15 cellular contexts compared by ENCODE assay signal in the genomic region with DNA sequence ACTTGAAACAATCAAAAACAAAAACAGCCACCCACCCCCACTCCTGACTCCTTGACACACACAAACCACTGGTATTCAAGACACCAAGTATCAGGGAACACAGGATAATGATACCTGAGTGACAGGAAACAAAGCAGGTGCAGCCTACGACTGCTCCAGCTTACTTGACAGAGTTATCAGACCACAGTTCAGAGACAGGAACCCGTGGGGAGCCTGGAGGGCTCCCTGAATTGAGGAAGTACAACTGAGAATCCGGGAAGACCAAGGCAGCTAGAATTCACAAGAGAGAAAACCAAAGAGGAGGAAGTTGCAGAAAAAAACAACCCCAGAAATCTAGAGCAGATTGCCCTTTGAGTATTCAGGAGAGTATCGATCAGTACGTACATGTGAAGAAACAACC. TPM values are rescaled to one million over a fixed set of nuclear protein-coding genes. Genes with fewer than 3 reads are reported as not detected.
DNase-seq lines count a peak whose midpoint lies in the region; ATAC-seq and TF ChIP-seq lines count a peak whose summit lies in the region.
"Had no signal": no experiment of that assay in that cellular context is flagged by ENCODE, and none has a peak within 500 bp of the region (broad histone marks: within the 10 kb centered on the region; RNA-seq: fewer than 3 reads in every experiment).

No MANE protein-coding gene starts in this region.

- H4K8ac ChIP-seq in H9 (replicated peaks; ENCODE audit: insufficient read length, low read depth, low read length) = no peak overlapping the region

- no peak overlapping the region for H2AFZ ChIP-seq in H9 (ENCODE audit: low read length)

- no peaks in the 10 kb centered on the region for H3K9me3 Mint-ChIP-seq in H9
- H3K9me3 Mint-ChIP-seq in IgD-negative memory B cell = no peaks in the 10 kb centered on the region
- H3K9me3 Mint-ChIP-seq in osteocyte (ENCODE audit: unreplicated experiment) = peaks cover 3% of the 10 kb centered on the region

- no peak overlapping the region for H2AK5ac ChIP-seq in H9 (ENCODE audit: insufficient read length, low read length)

- H3K23me2 ChIP-seq in H9 (ENCODE audit: insufficient read length, low read depth, low read length, poor library complexity, severe bottlenecking) = no peaks in the 10 kb centered on the region

- H3K4me1 ChIP-seq in H9 (ENCODE audit: insufficient read depth, low read length) = peaks cover 5% of the 10 kb centered on the region; the same call in 1 of the 2 replicates
- H3K4me1 ChIP-seq: stomach had no signal

- no peak overlapping the region for H2BK15ac ChIP-seq in H9 (ENCODE audit: low read depth, low read length)

- WGBS in H9 (ENCODE audit: extremely low coverage, insufficient read length, low lambda C conversion rate) = no CpG with 5 or more reads among the region's 5 CpGs

- ATAC-seq in GM18870 (IDR thresholded peaks at IDR 0.05; ENCODE audit: unreplicated experiment) = peak; percentile 78
- ATAC-seq in left colon = no peak
- ATAC-seq: heart right ventricle, K562 had no signal

- H2BK5ac ChIP-seq in H9 (ENCODE audit: insufficient read length, low read length) = no peak overlapping the region

- H3K14ac ChIP-seq in H9 (ENCODE audit: insufficient read depth, low read length) = no peak overlapping the region

- H3K9ac ChIP-seq in H9 (ENCODE audit: extremely low read depth, insufficient read length, low read length) = no peak overlapping the region

- H4K5ac ChIP-seq in H9 (ENCODE audit: insufficient read length, low read depth, low read length) = no peak overlapping the region

- no peak overlapping the region for H3K56ac ChIP-seq in H9 (ENCODE audit: insufficient read length, low read depth, low read length)

- H3K4me3 ChIP-seq in coronary artery = no peak overlapping the region
- H3K4me3 ChIP-seq: heart right ventricle, K562, stomach had no signal

- no peak overlapping the region for H3K4ac ChIP-seq in H9 (ENCODE audit: low read depth, low read length)

- H2BK12ac ChIP-seq in H9 (ENCODE audit: insufficient read length, low read depth, low read length) = no peak overlapping the region

- H3K27me3 Mint-ChIP-seq in H9 (ENCODE audit: low read depth) (no peaks in the 10 kb centered on the region), IgD-negative memory B cell (no peaks in the 10 kb centered on the region), osteocyte (ENCODE audit: unreplicated experiment) (no peaks in the 10 kb centered on the region)

- H3K79me2 ChIP-seq in H9 (ENCODE audit: insufficient read depth, low read length) = no peaks in the 10 kb centered on the region

- H3K27me3 ChIP-seq in H9 (ENCODE audit: insufficient read depth, low read length) = no peaks in the 10 kb centered on the region
- H3K27me3 ChIP-seq: heart right ventricle, stomach had no signal

- H3T11ph ChIP-seq in H9 (ENCODE audit: low read length) = no peak overlapping the region

- H3K4me2 ChIP-seq in H9 (ENCODE audit: insufficient read depth, insufficient read length, low read length) = no peak overlapping the region

- H2BK20ac ChIP-seq in H9 (ENCODE audit: low read depth, low read length, poor library complexity, severe bottlenecking) = peak overlapping the region; percentile 60

- no peak overlapping the region for H4K91ac ChIP-seq in H9 (ENCODE audit: insufficient read length, low read depth, low read length)

- DNase-seq in H9 (no peak), left colon (peak; percentile 4 to 30), NCI-H1048 (lab: John Stamatoyannopoulos, UW) (no peak), osteocyte (ENCODE audit: extremely low spot score, unreplicated experiment) (no peak), DMS153 treated with DMSO at 0.1 percent for 48 hours (lab: John Stamatoyannopoulos, UW; ENCODE audit: unreplicated experiment) (no peak), coronary artery (ENCODE audit: low spot score) (no peak)
- DNase-seq: activated effector memory CD4-positive, alpha-beta T cell treated with anti-CD3 and anti-CD28 coated beads, Interleukin-2, amount 50 U/mL, for 16 hours; dermis blood vessel endothelial cell; DMS53; heart right ventricle; NCI-H774; stomach had no signal

- H3K27ac ChIP-seq in H9 (ENCODE audit: insufficient read length, low read depth, low read length) (no peak overlapping the region), coronary artery (no peak overlapping the region)
- H3K27ac ChIP-seq: stomach had no signal

- TF ChIP-seq CTCF in H9 (conservative IDR thresholded peaks at IDR 0.05) (no peak), osteocyte (IDR thresholded peaks at IDR 0.05) (no peak), coronary artery (IDR thresholded peaks at IDR 0.05) (no peak)

- H3K18ac ChIP-seq in H9 (ENCODE audit: insufficient read length, low read depth, low read length) = no peak overlapping the region

- H3K9me3 ChIP-seq in H9 (ENCODE audit: control insufficient read depth, low read depth, low read length) = no peaks in the 10 kb centered on the region
- H3K9me3 ChIP-seq: heart right ventricle, stomach had no signal

- H3K4me3 Mint-ChIP-seq in H9 (no peak overlapping the region; a peak in 1 of 5 replicates), IgD-negative memory B cell (peak overlapping the region in 2 of 4 donors; percentile 0 to 63), osteocyte (ENCODE audit: unreplicated experiment) (no peak overlapping the region)

- no peaks in the 10 kb centered on the region for H4K20me1 ChIP-seq in H9 (ENCODE audit: control insufficient read depth, insufficient read depth, insufficient read length)

- H3K27ac Mint-ChIP-seq in H9 (no peak overlapping the region), IgD-negative memory B cell (peak overlapping the region in 2 of 3 donors; percentile 59 to 68), osteocyte (ENCODE audit: unreplicated experiment) (no peak overlapping the region)

- H3K79me1 ChIP-seq in H9 (ENCODE audit: insufficient read depth, low read depth, low read length, poor library complexity, severe bottlenecking) = no peaks in the 10 kb centered on the region

- H2BK120ac ChIP-seq in H9 (ENCODE audit: low read depth, low read length, poor library complexity, severe bottlenecking) = no peak overlapping the region

- intact Hi-C loops in left colon (cut with DNase I, micrococcal nuclease) = no loop called here

- no peak overlapping the region for H3K23ac ChIP-seq in H9 (ENCODE audit: insufficient read length, low read depth, low read length)

- H3K36me3 Mint-ChIP-seq in H9 (ENCODE audit: insufficient read depth in 1 of 3, low read depth in 3 of 3) (no peaks in the 10 kb centered on the region), IgD-negative memory B cell (peaks cover 7% of the 10 kb centered on the region), osteocyte (ENCODE audit: unreplicated experiment) (no peaks in the 10 kb centered on the region)

- H3K4me1 Mint-ChIP-seq in H9 (peaks cover 7 to 11% of the 10 kb centered on the region in 2 experiments), IgD-negative memory B cell (peaks cover 9 to 13% (median 12%) of the 10 kb centered on the region in 3 donors), osteocyte (ENCODE audit: unreplicated experiment) (peaks cover 2% of the 10 kb centered on the region)

RNA-seq across cellular contexts. Expression of a gene that starts 20.5 kb away (rescaled TPM):
- total RNA-seq in H9 (2021) (10.9 and 11.7 TPM in 2 replicates), left colon (10 to 100 TPM; 15.9 to 16.8 TPM), osteocyte (14.7 and 15.4 TPM in 2 replicates)
- 44.6 TPM for polyA plus RNA-seq in IgD-negative memory B cell

RNA-seq across cellular contexts. Expression of a gene that starts 42.1 kb away (rescaled TPM):
- total RNA-seq in H9 (2021) = 3.8 and 3.9 TPM in 2 replicates
- polyA plus RNA-seq in IgD-negative memory B cell = 16.2 TPM
- total RNA-seq in left colon = 10 to 100 TPM in 1 of 2 donors, 1 to 10 TPM in 1; 9.1 to 15.1 TPM
- total RNA-seq in osteocyte = 36.2 and 41.6 TPM in 2 replicates

Comparison
In these comparisons a context has a peak if more than half of its experiments do, and no peak if none do; other contexts are left out.
1. DNase-seq: peak in left colon (2 of 2); none in H9 (single experiment), NCI-H1048 (single experiment), osteocyte (single experiment), DMS153 treated with DMSO at 0.1 percent for 48 hours (single experiment) and coronary artery (single experiment).
2. H3K27ac Mint-ChIP-seq: peak in IgD-negative memory B cell (2 of 3); none in H9 (0 of 3) and osteocyte (single experiment).